In the genomic region with DNA sequence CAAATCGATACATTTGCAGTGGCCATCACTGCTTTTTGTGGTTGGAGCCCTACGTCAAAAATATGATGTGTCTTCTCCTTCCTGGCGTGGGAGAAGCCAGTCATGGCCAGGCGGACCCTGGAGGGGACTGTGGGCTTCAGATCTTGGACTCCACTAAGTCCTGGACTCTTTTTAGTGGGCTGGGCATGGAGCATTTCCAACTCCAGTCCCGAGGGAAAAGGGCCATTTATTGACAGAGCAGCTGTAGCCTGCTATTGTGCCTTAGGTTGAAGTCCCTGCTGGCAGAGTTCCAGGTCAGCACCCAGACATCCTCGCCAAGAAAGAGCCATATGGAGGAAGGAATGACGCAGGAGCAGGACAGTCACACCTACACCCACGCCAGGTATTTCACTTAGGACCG, we compare ENCODE assay signal across 17 cellular contexts.
DNase-seq lines count a peak whose midpoint lies in the region; ATAC-seq and TF ChIP-seq lines count a peak whose summit lies in the region.
"Had no signal": no experiment of that assay in that cellular context is flagged by ENCODE, and none has a peak within 500 bp of the region (broad histone marks: within the 10 kb centered on the region; RNA-seq: fewer than 3 reads in every experiment).

No MANE protein-coding gene starts in this region.

- TF ChIP-seq CTCF in BE2C (IDR thresholded peaks at IDR 0.05; ENCODE audit: low read depth, low read length), result no peak
- no peak for TF ChIP-seq CTCF in coronary artery (IDR thresholded peaks at IDR 0.05)

- no peaks in the 10 kb centered on the region for H3K9me3 ChIP-seq in BE2C
- no peaks in the 10 kb centered on the region for H3K9me3 ChIP-seq in naive thymus-derived CD4-positive, alpha-beta T cell (ENCODE audit: control insufficient read depth in 2 of 3, low read length in 3 of 3)
- H3K9me3 ChIP-seq: BLaER1, HAP-1 had no signal

- no peak overlapping the region for H3K27ac ChIP-seq in coronary artery
- H3K27ac ChIP-seq in naive thymus-derived CD4-positive, alpha-beta T cell (ENCODE audit: low read depth, low read length), result no peak overlapping the region
- H3K27ac ChIP-seq: BLaER1, SK-N-MC had no signal

- CTCF ChIA-PET in naive thymus-derived CD4-positive, alpha-beta T cell (lab: Charles Lee), result no interaction called here

- ATAC-seq in naive thymus-derived CD4-positive, alpha-beta T cell, result no peak
- ATAC-seq in GM21367 (IDR thresholded peaks at IDR 0.05; ENCODE audit: unreplicated experiment), result no peak
- ATAC-seq: CD8-positive, alpha-beta T cell had no signal

- H3K4me1 Mint-ChIP-seq in naive thymus-derived CD4-positive, alpha-beta T cell, result no peaks in the 10 kb centered on the region
- H3K4me1 Mint-ChIP-seq: IgD-negative memory B cell had no signal

- no peaks in the 10 kb centered on the region for H3K36me3 ChIP-seq in BE2C
- H3K36me3 ChIP-seq in naive thymus-derived CD4-positive, alpha-beta T cell (ENCODE audit: control insufficient read depth in 2 of 3, insufficient read depth in 3 of 3, low read length in 3 of 3), result no peaks in the 10 kb centered on the region
- H3K36me3 ChIP-seq: BLaER1, HAP-1 had no signal

- no peak overlapping the region for H3K4me3 Mint-ChIP-seq in naive thymus-derived CD4-positive, alpha-beta T cell
- H3K4me3 Mint-ChIP-seq: CD8-positive, alpha-beta T cell; IgD-negative memory B cell had no signal

- no peaks in the 10 kb centered on the region for H3K27me3 ChIP-seq in BE2C
- H3K27me3 ChIP-seq in naive thymus-derived CD4-positive, alpha-beta T cell (ENCODE audit: control insufficient read depth in 2 of 2, insufficient read depth in 2 of 2, low read length in 2 of 2), result no peaks in the 10 kb centered on the region
- H3K27me3 ChIP-seq: BLaER1 had no signal

- no peaks in the 10 kb centered on the region for H3K4me1 ChIP-seq in BE2C
- no peaks in the 10 kb centered on the region for H3K4me1 ChIP-seq in naive thymus-derived CD4-positive, alpha-beta T cell (ENCODE audit: control insufficient read depth in 2 of 2, insufficient read depth in 2 of 2, low read length in 2 of 2)
- H3K4me1 ChIP-seq: HAP-1 had no signal

- H3K27me3 Mint-ChIP-seq in naive thymus-derived CD4-positive, alpha-beta T cell, result peaks cover 0 to 35% (median 8%) of the 10 kb centered on the region in 5 donors
- H3K27me3 Mint-ChIP-seq: IgD-negative memory B cell had no signal

- H3K9me3 Mint-ChIP-seq in naive thymus-derived CD4-positive, alpha-beta T cell, result peaks cover 0 to 8% (median 0%) of the 10 kb centered on the region in 11 donors
- H3K9me3 Mint-ChIP-seq: CD8-positive, alpha-beta T cell had no signal

- POLR2A ChIA-PET in naive thymus-derived CD4-positive, alpha-beta T cell (lab: Charles Lee), result no interaction called here

- H3K27ac Mint-ChIP-seq in naive thymus-derived CD4-positive, alpha-beta T cell, result no peak overlapping the region
- H3K27ac Mint-ChIP-seq: CD8-positive, alpha-beta T cell; IgD-negative memory B cell had no signal

- no peak overlapping the region for H3K4me3 ChIP-seq in BE2C (ENCODE audit: low read depth, low read length)
- H3K4me3 ChIP-seq in coronary artery, result no peak overlapping the region
- no peak overlapping the region for H3K4me3 ChIP-seq in naive thymus-derived CD4-positive, alpha-beta T cell (ENCODE audit: low read length)
- H3K4me3 ChIP-seq: BLaER1, HAP-1, SK-N-MC had no signal

- intact Hi-C loops in naive thymus-derived CD4-positive, alpha-beta T cell (cut with micrococcal nuclease), result no loop called here

- peak; percentile 2 for DNase-seq in NCI-H1092 treated with DMSO at 0.1 percent for 48 hours (lab: John Stamatoyannopoulos, UW)
- no peak for DNase-seq in NCI-H1092 (lab: John Stamatoyannopoulos, UW)
- peak; percentile 19 for DNase-seq in BE2C
- DNase-seq in HT-29 (ENCODE audit: low spot score), result peak; percentile 14
- DNase-seq in coronary artery (ENCODE audit: low spot score), result peak; percentile 36
- DNase-seq in naive thymus-derived CD4-positive, alpha-beta T cell, result no peak
- no peak for DNase-seq in NCI-H2227 (lab: John Stamatoyannopoulos, UW; ENCODE audit: unreplicated experiment)
- DNase-seq: 8988T; CD8-positive, alpha-beta T cell; NCI-H1417 treated with DMSO at 0.1 percent for 48 hours; NCI-H2081 treated with DMSO at 0.1 percent for 48 hours; NCI-H526 treated with DMSO at 0.1 percent for 48 hours had no signal

- H3K36me3 Mint-ChIP-seq in naive thymus-derived CD4-positive, alpha-beta T cell, result no peaks in the 10 kb centered on the region
- H3K36me3 Mint-ChIP-seq: CD8-positive, alpha-beta T cell; IgD-negative memory B cell had no signal

Comparison
In these comparisons a context has a peak if more than half of its experiments do, and no peak if none do; other contexts are left out.
1. DNase-seq: peak in NCI-H1092 treated with DMSO at 0.1 percent for 48 hours (single experiment), BE2C (single experiment), HT-29 (single experiment) and coronary artery (single experiment); none in NCI-H1092 (single experiment), naive thymus-derived CD4-positive, alpha-beta T cell (0 of 9) and NCI-H2227 (single experiment).